Comparison of ENCODE assay signal across 8 cellular contexts in the genomic region with DNA sequence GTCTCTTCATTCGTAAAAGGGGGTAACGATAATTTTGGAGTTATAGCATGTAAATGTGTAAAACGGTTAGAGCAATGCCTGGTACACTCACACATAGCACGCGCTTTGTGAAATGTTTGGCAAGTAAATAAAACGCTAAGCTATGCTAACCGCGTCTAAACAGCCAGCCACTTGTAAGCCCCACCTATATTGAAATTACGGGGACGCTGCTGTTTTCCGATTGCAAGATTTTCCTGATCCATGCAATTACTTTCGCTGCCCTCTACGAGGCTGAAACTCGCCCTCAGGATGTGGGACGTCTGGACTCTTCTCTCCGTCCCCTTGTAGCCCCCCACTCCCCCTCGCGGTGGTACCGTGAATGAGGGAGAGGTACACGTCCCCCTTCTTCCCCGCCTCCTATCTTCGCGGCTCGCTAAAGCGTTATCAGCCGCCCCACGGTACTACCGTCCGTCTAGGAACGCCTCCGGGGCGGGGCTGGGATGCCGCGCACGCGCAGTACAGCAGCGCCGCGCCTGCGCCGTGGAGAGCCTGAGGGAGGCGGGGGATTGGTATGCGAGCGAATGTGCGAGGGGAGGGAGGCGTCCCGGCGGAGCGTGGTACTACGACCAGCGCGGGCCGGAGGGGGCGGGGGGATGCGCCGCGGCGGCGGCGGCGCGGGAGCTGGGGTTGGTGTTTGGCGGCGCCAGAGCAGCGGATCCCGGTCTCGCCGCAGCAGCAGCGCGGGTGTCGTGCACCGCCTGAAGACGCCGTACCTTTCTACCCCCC. TPM values are rescaled to one million over a fixed set of nuclear protein-coding genes. Genes with fewer than 3 reads are reported as not detected.
DNase-seq lines count a peak whose midpoint lies in the region; ATAC-seq, FAIRE-seq and TF ChIP-seq lines count a peak whose summit lies in the region.

Gene STIM2 (plus strand): TSS at position 685 of the 765 bp plus-strand sequence.

- no peaks in the 10 kb centered on the region for H3K36me3 ChIP-seq in keratinocyte (ENCODE audit: control insufficient read depth in 2 of 2, extremely low read depth in 1 of 2, insufficient read depth in 2 of 2, low read length in 2 of 2)

- FAIRE-seq in keratinocyte (lab: Jason Lieb, UNC) = peak; percentile 79

- ATAC-seq in GM19043 (IDR thresholded peaks at IDR 0.05; ENCODE audit: low read depth, unreplicated experiment) (peak; percentile 47), HG03378 (IDR thresholded peaks at IDR 0.05; ENCODE audit: unreplicated experiment) (peak; percentile 59)

- H3K9ac ChIP-seq in keratinocyte (ENCODE audit: control insufficient read depth, extremely low read depth, insufficient read depth, low read length) = peak within 1 kb of the TSS; percentile 88

- peaks cover 21% of the 10 kb centered on the region for H3K4me1 ChIP-seq in keratinocyte (ENCODE audit: control insufficient read depth, extremely low read depth, insufficient read depth, low read length)

- H3K79me2 ChIP-seq in keratinocyte (ENCODE audit: control insufficient read depth, insufficient read depth, low read length) = peaks cover 38% of the 10 kb centered on the region

- no peaks in the 10 kb centered on the region for H3K9me3 ChIP-seq in keratinocyte (ENCODE audit: control insufficient read depth, low read depth, low read length)

- TF ChIP-seq CTCF in keratinocyte (optimal IDR thresholded peaks at IDR 0.05 in 1 of 3, IDR thresholded peaks at IDR 0.05 in 1 of 3, conservative IDR thresholded peaks at IDR 0.05 in 1 of 3; ENCODE audit: extremely low read depth in 1 of 3, insufficient read depth in 2 of 3, low read length in 3 of 3) = peak; percentile 11 to 53 (median 27)

- H3K4me2 ChIP-seq in keratinocyte (ENCODE audit: control insufficient read depth, extremely low read depth, insufficient read depth, low read depth, low read length) = peak within 1 kb of the TSS; percentile 100

- no peaks in the 10 kb centered on the region for H4K20me1 ChIP-seq in keratinocyte (ENCODE audit: control insufficient read depth, extremely low read depth, insufficient read depth, low read length)

- no peaks in the 10 kb centered on the region for H3K9me1 ChIP-seq in keratinocyte (ENCODE audit: control insufficient read depth, extremely low read depth, insufficient read depth, low read length)

- DNase-seq in Ammon's horn (ENCODE audit: low spot score) = peak; percentile 98
- peak; percentile 94 for DNase-seq in NCI-H460 (ENCODE audit: extremely low read depth, low read depth)
- DNase-seq in activated CD4-positive, CD25-positive, alpha-beta regulatory T cell treated with anti-CD3 and anti-CD28 coated beads, Interleukin-2, amount 50 U/mL, for 72 hours = peak; percentile 99
- DNase-seq in cerebellar nuclear complex (lab: John Stamatoyannopoulos, UW) = peak; percentile 65 to 95
- peak; percentile 49 for DNase-seq in keratinocyte (ENCODE audit: low read depth, low spot score)
- peak; percentile 98 to 99 for DNase-seq in stimulated activated CD4-positive, alpha-beta T cell treated with anti-CD3 and anti-CD28 coated beads, Interleukin-15, amount 100 ng/mL, for 1 hour (ENCODE audit: low read depth in 1 of 2, low spot score in 1 of 2)

- dilution Hi-C loops in keratinocyte (cut with MboI; ENCODE audit: extremely low pct_ligation_motif_present, low sequenced_read_pairs) = no loop called here

- H3K27ac ChIP-seq in keratinocyte (ENCODE audit: control insufficient read depth, insufficient read depth, low read length) = peak within 1 kb of the TSS; percentile 94

- H2AFZ ChIP-seq in keratinocyte (ENCODE audit: control insufficient read depth, low read length) = peak within 1 kb of the TSS; percentile 100

- H3K4me3 ChIP-seq in keratinocyte (ENCODE audit: control insufficient read depth in 2 of 3, extremely low read depth in 1 of 3, insufficient read depth in 2 of 3, low read depth in 1 of 3, low read length in 3 of 3) = peak within 1 kb of the TSS; percentile 79 to 98 (median 97)

- no peaks in the 10 kb centered on the region for H3K27me3 ChIP-seq in keratinocyte (ENCODE audit: control insufficient read depth, extremely low read depth, insufficient read depth, low read length)

RNA-seq across cellular contexts. Expression of gene STIM2, which starts in this region (rescaled TPM):
- 10.6 and 12.4 TPM in 2 replicates for total RNA-seq in NCI-H460 (2014; rRNA removed; shearing (Covaris generic))
- polyA plus RNA-seq in NCI-H460 (2014; cell fraction: nucleus; rRNA removed) = 12.6 and 13.5 TPM in 2 replicates
- 17.3 to 23.1 TPM (median 20.7 TPM) in 3 replicates for polyA plus RNA-seq in keratinocyte
- 17.9 TPM for polyA plus RNA-seq in keratinocyte (2011; ENCODE audit: low read depth)
- 5.5 and 6.1 TPM in 2 replicates for polyA plus RNA-seq in keratinocyte (2011; cell fraction: cytosol; rRNA removed)
- 51.1 and 51.2 TPM in 2 replicates for polyA plus RNA-seq in keratinocyte (2011; cell fraction: nucleus; rRNA removed)
- 10.5 and 13.2 TPM in 2 replicates for polyA plus RNA-seq in keratinocyte (2012; ENCODE audit: low replicate concordance)
- 8.0 to 29.5 TPM (median 27.4 TPM) in 3 replicates for polyA minus RNA-seq in keratinocyte
- polyA minus RNA-seq in keratinocyte (2011; cell fraction: cytosol; rRNA and poly(A)+ RNA removed) = 7.5 TPM
- polyA minus RNA-seq in keratinocyte (2011; cell fraction: nucleus; rRNA and poly(A)+ RNA removed) = 23.7 and 35.9 TPM in 2 replicates

Comparison
In these comparisons a context has a peak if more than half of its experiments do, and no peak if none do; other contexts are left out.
1. Peak in every context shown above with its lines: DNase-seq, ATAC-seq, H3K4me3 ChIP-seq and H3K27ac ChIP-seq.
2. DNase-seq: peak in every context shown above with its lines; median percentile 99 in activated CD4-positive, CD25-positive, alpha-beta regulatory T cell treated with anti-CD3 and anti-CD28 coated beads, Interleukin-2, amount 50 U/mL, for 72 hours; 98 in stimulated activated CD4-positive, alpha-beta T cell treated with anti-CD3 and anti-CD28 coated beads, Interleukin-15, amount 100 ng/mL, for 1 hour; 98 in Ammon's horn; 94 in NCI-H460; 80 in cerebellar nuclear complex; 49 in keratinocyte.